7 cellular contexts compared by ENCODE assay signal in genomic region chr14:80930836-80931389, GRCh38. TPM values are rescaled to one million over a fixed set of nuclear protein-coding genes. Genes with fewer than 3 reads are reported as not detected.
DNase-seq lines count a peak whose midpoint lies in the region; ATAC-seq, FAIRE-seq and TF ChIP-seq lines count a peak whose summit lies in the region.

No MANE protein-coding gene starts in this region.

- peak overlapping the region; percentile 77 for H3K27ac Mint-ChIP-seq in activated CD8-positive, alpha-beta T cell treated with anti-CD3 and anti-CD28 coated beads, Interleukin-2, amount 10 ng/mL, durations not matched to agents 7 days and 5 days

- POLR2A ChIA-PET in HCT116 (lab: Charles Lee) = no interaction called here
- POLR2A ChIA-PET in activated CD8-positive, alpha-beta T cell treated with anti-CD3 and anti-CD28 coated beads, Interleukin-2, amount 10 ng/mL, durations not matched to agents 7 days and 5 days (lab: Charles Lee) = interaction anchor here (1.1 to 3.2 kb wide), 3 partner anchors 10 to 47 kb away, joined by 3 to 43 read pairs (median 3); partner anchors contain the start of gene CEP128

- peaks cover 70% of the 10 kb centered on the region for H3K36me3 Mint-ChIP-seq in activated CD8-positive, alpha-beta T cell treated with anti-CD3 and anti-CD28 coated beads, Interleukin-2, amount 10 ng/mL, durations not matched to agents 7 days and 5 days (ENCODE audit: low read depth)

- H3F3A ChIP-seq in Loucy (ENCODE audit: low read depth) = peaks cover 15% of the 10 kb centered on the region; the same call in 1 of the 2 replicates

- no peak overlapping the region for H3K4me3 ChIP-seq in HCT116 (replicated peaks in 1 of 2; ENCODE audit: low read depth in 1 of 2, low read length in 2 of 2)
- peak overlapping the region; percentile 61 for H3K4me3 ChIP-seq in Loucy (ENCODE audit: low read length, poor library complexity, severe bottlenecking)
- no peak overlapping the region for H3K4me3 ChIP-seq in left lung
- H3K4me3 ChIP-seq in left ventricle myocardium inferior = no peak overlapping the region

- H3K9ac ChIP-seq in HCT116 (ENCODE audit: low read length) = no peak overlapping the region
- peak overlapping the region; percentile 22 for H3K9ac ChIP-seq in Loucy (ENCODE audit: low read depth, low read length, poor library complexity, severe bottlenecking)

- RAD21 ChIA-PET in HCT116 (lab: Charles Lee; ENCODE audit: low non-redundant PET in 1 of 2, low total read pairs in 2 of 2, uncharacterized antibody in 2 of 2, unreplicated experiment in 2 of 2) = no interaction called here

- no peak for TF ChIP-seq POLR2A in HCT116 (IDR thresholded peaks at IDR 0.05; ENCODE audit: borderline replicate concordance, extremely low read depth, insufficient read depth, insufficient read length)

- H3K4me2 ChIP-seq in HCT116 (ENCODE audit: low read length) = no peak overlapping the region
- peak overlapping the region; percentile 67 for H3K4me2 ChIP-seq in Loucy (ENCODE audit: low read depth, low read length, poor library complexity, severe bottlenecking)

- H3K27me3 Mint-ChIP-seq in activated CD8-positive, alpha-beta T cell treated with anti-CD3 and anti-CD28 coated beads, Interleukin-2, amount 10 ng/mL, durations not matched to agents 7 days and 5 days (ENCODE audit: low read depth) = no peaks in the 10 kb centered on the region

- H3K79me2 ChIP-seq in HCT116 (ENCODE audit: insufficient read depth, low read length) = peaks cover 15% of the 10 kb centered on the region
- peaks cover 72% of the 10 kb centered on the region for H3K79me2 ChIP-seq in Loucy (ENCODE audit: insufficient read depth, low read length)

- H3K4me1 Mint-ChIP-seq in activated CD8-positive, alpha-beta T cell treated with anti-CD3 and anti-CD28 coated beads, Interleukin-2, amount 10 ng/mL, durations not matched to agents 7 days and 5 days (ENCODE audit: low read depth) = peaks cover 71% of the 10 kb centered on the region

- CTCF ChIA-PET in HCT116 (lab: Charles Lee) = no interaction called here
- CTCF ChIA-PET in activated CD8-positive, alpha-beta T cell treated with anti-CD3 and anti-CD28 coated beads, Interleukin-2, amount 10 ng/mL, durations not matched to agents 7 days and 5 days (lab: Charles Lee) = interaction anchor here (0.9 to 2.8 kb wide), 9 partner anchors 9 to 65 kb away, joined by 3 to 14 read pairs (median 4); partner anchors contain the start of genes CEP128 and TSHR

- BruUV-seq in HCT116 (replicated peaks; lab: Mats Ljungman, UMichigan) = no TSS peak

- H4K20me1 ChIP-seq in HCT116 (ENCODE audit: insufficient read depth) = no peaks in the 10 kb centered on the region
- H4K20me1 ChIP-seq in Loucy (ENCODE audit: insufficient read depth, low read length, poor library complexity, severe bottlenecking) = peaks cover 16% of the 10 kb centered on the region

- no peaks in the 10 kb centered on the region for H3K9me3 ChIP-seq in HCT116 (ENCODE audit: control insufficient read depth in 1 of 2, insufficient read depth in 1 of 2, low read depth in 1 of 2, low read length in 2 of 2)
- H3K9me3 ChIP-seq in Loucy (ENCODE audit: insufficient read depth, low read depth, low read length) = no peaks in the 10 kb centered on the region
- H3K9me3 ChIP-seq in left lung = no peaks in the 10 kb centered on the region
- no peaks in the 10 kb centered on the region for H3K9me3 ChIP-seq in left ventricle myocardium inferior (replicated peaks)

- no peaks in the 10 kb centered on the region for H3K9me2 ChIP-seq in HCT116 (ENCODE audit: insufficient read depth)
- no peaks in the 10 kb centered on the region for H3K9me2 ChIP-seq in Loucy (replicated peaks; ENCODE audit: low read depth, low read length)

- TF ChIP-seq RAD21 in HCT116 (IDR thresholded peaks at IDR 0.05; ENCODE audit: low read depth) = no peak

- H3K27ac ChIP-seq in HCT116 (ENCODE audit: low read depth, low read length) = no peak overlapping the region
- H3K27ac ChIP-seq in left lung = peak overlapping the region in 1 of 2 donors; percentile 48
- H3K27ac ChIP-seq in left ventricle myocardium inferior (replicated peaks) = no peak overlapping the region

- peak; percentile 30 for DNase-seq in GM18507 (ENCODE audit: extremely low spot score, insufficient read length, low read depth)
- no peak for DNase-seq in HCT116 (ENCODE audit: low read depth, low spot score)
- peak; percentile 77 for DNase-seq in activated CD8-positive, alpha-beta T cell treated with anti-CD3 and anti-CD28 coated beads, Interleukin-2, amount 10 ng/mL, durations not matched to agents 7 days and 5 days
- DNase-seq in left lung = no peak
- no peak for DNase-seq in cardiac septum (ENCODE audit: low spot score)
- DNase-seq in left ventricle myocardium inferior = no peak

- TF ChIP-seq CTCF in HCT116 (IDR thresholded peaks at IDR 0.05 in 2 of 3, conservative IDR thresholded peaks at IDR 0.05 in 1 of 3; ENCODE audit: borderline replicate concordance in 1 of 3, insufficient read depth in 1 of 3, low read depth in 2 of 3, low read length in 2 of 3) (no peak), Loucy (conservative IDR thresholded peaks at IDR 0.05; ENCODE audit: low read length) (no peak), left lung (IDR thresholded peaks at IDR 0.05) (no peak), left ventricle myocardium inferior (IDR thresholded peaks at IDR 0.05; ENCODE audit: borderline replicate concordance) (no peak)

- peak overlapping the region; percentile 42 for H3K4me3 Mint-ChIP-seq in activated CD8-positive, alpha-beta T cell treated with anti-CD3 and anti-CD28 coated beads, Interleukin-2, amount 10 ng/mL, durations not matched to agents 7 days and 5 days

- ATAC-seq in HCT116 = no peak
- ATAC-seq in activated CD8-positive, alpha-beta T cell treated with anti-CD3 and anti-CD28 coated beads, Interleukin-2, amount 10 ng/mL, durations not matched to agents 7 days and 5 days = peak; percentile 94
- ATAC-seq in left lung = peak; percentile 44

- H3K27me3 ChIP-seq in HCT116 (ENCODE audit: insufficient read depth, low read length) (no peaks in the 10 kb centered on the region), Loucy (ENCODE audit: insufficient read depth, low read length, poor library complexity, severe bottlenecking) (no peaks in the 10 kb centered on the region), left lung (no peaks in the 10 kb centered on the region), left ventricle myocardium inferior (ENCODE audit: low read depth) (no peaks in the 10 kb centered on the region)

- H3K9me3 Mint-ChIP-seq in activated CD8-positive, alpha-beta T cell treated with anti-CD3 and anti-CD28 coated beads, Interleukin-2, amount 10 ng/mL, durations not matched to agents 7 days and 5 days (ENCODE audit: insufficient read depth) = peaks cover 9% of the 10 kb centered on the region

- intact Hi-C loops in HCT116 (cut with micrococcal nuclease) = no loop called here
- intact Hi-C loops in left lung (cut with DNase I) = no loop called here
- intact Hi-C loops in cardiac septum (cut with DNase I) = no loop called here
- intact Hi-C loops in left ventricle myocardium inferior (cut with micrococcal nuclease) = no loop called here

- FAIRE-seq in GM18507 (lab: Jason Lieb, UNC) = peak; percentile 95

- H3K36me3 ChIP-seq in HCT116 (ENCODE audit: control insufficient read depth in 1 of 2, insufficient read depth in 2 of 2, low read length in 2 of 2) = no peaks in the 10 kb centered on the region
- H3K36me3 ChIP-seq in Loucy (ENCODE audit: insufficient read depth, low read length) = no peaks in the 10 kb centered on the region
- H3K36me3 ChIP-seq in left lung = no peaks in the 10 kb centered on the region
- no peaks in the 10 kb centered on the region for H3K36me3 ChIP-seq in left ventricle myocardium inferior

- H3K4me1 ChIP-seq in HCT116 (ENCODE audit: control insufficient read depth in 1 of 2, insufficient read depth in 2 of 2, low read length in 2 of 2) (peaks cover 4 to 9% of the 10 kb centered on the region in 2 experiments; a peak in 3 of 4 replicates), Loucy (ENCODE audit: insufficient read depth, low read length, poor library complexity, severe bottlenecking) (peaks cover 63% of the 10 kb centered on the region), left lung (peaks cover 0 to 15% of the 10 kb centered on the region in 2 donors), left ventricle myocardium inferior (peaks cover 7% of the 10 kb centered on the region)

- no peak overlapping the region for H2AFZ ChIP-seq in HCT116 (ENCODE audit: low read depth, low read length, poor library complexity, severe bottlenecking)
- H2AFZ ChIP-seq in Loucy (ENCODE audit: low read length) = no peak overlapping the region

TF ChIP-seq in HCT116, 20 proteins besides CTCF, POLR2A, EP300 and RAD21:
- TF ChIP-seq MAX (IDR thresholded peaks at IDR 0.05) = peak; percentile 48; the same call in 1 of the 2 replicates
- peak; percentile 52 for TF ChIP-seq FOSL1 (IDR thresholded peaks at IDR 0.05; ENCODE audit: low read depth)
- TF ChIP-seq ATF3 (IDR thresholded peaks at IDR 0.05) = 0 out of 2 replicates have a peak, but pooled peaks have one; percentile 35
- 0 out of 2 replicates have a peak, but pooled peaks have one; percentile 35 for TF ChIP-seq JUND (IDR thresholded peaks at IDR 0.05)
- TF ChIP-seq EZH2 (IDR thresholded peaks at IDR 0.05) = no peak
- TF ChIP-seq CEBPB (IDR thresholded peaks at IDR 0.05; ENCODE audit: low read depth) = peak; percentile 61

RNA-seq across cellular contexts. Expression of gene CEP128, which starts 10.6 kb away (rescaled TPM):
- total RNA-seq in HCT116 (2021; ENCODE audit: unreplicated experiment) (16.4 TPM), left lung (1 to 10 TPM; 4.8 to 10.0 TPM), cardiac septum (3.0 TPM), left ventricle myocardium inferior (2.3 TPM)
- 2.9 and 5.0 TPM in 2 replicates for polyA plus RNA-seq in HCT116 (2012)
- 10 to 100 TPM; 32.9 to 35.8 TPM for total RNA-seq in activated CD8-positive, alpha-beta T cell treated with anti-CD3 and anti-CD28 coated beads, Interleukin-2, amount 10 ng/mL, durations not matched to agents 7 days and 5 days

RNA-seq across cellular contexts. Expression of gene TSHR, which starts 24.5 kb away (rescaled TPM):
- total RNA-seq in HCT116 (2021; ENCODE audit: unreplicated experiment) (not detected), left lung (under 1 TPM; 0.15 to 0.24 TPM), cardiac septum (not detected), left ventricle myocardium inferior (not detected)
- 0.04 TPM in 1 of 2 replicates, not detected in the other for polyA plus RNA-seq in HCT116 (2012)
- not detected for total RNA-seq in activated CD8-positive, alpha-beta T cell treated with anti-CD3 and anti-CD28 coated beads, Interleukin-2, amount 10 ng/mL, durations not matched to agents 7 days and 5 days

Comparison
In these comparisons a context has a peak if more than half of its experiments do, and no peak if none do; other contexts are left out.
1. DNase-seq: peak in GM18507 (single experiment) and activated CD8-positive, alpha-beta T cell treated with anti-CD3 and anti-CD28 coated beads, Interleukin-2, amount 10 ng/mL, durations not matched to agents 7 days and 5 days (single experiment); none in HCT116 (single experiment), left lung (0 of 2), cardiac septum (single experiment) and left ventricle myocardium inferior (single experiment).